In the genomic region with DNA sequence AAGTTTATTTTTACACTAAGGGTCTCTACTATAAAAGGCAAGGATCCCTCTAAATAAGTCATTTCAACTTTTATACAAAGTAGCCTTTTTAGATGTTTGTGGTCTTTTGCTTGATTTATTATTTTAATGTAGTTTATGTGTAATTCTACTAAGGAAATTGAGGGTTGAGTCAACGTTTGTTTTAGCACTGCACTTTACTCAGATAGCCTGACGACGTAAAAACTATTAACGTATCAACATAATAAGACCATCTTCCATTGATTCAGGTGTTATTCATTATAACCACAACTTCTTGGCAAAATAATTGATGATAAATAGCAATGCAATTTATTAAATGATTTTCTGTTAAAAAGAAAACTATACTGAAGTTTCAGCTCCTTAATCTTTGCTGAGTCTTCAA, we compare ENCODE assay signal across 38 cellular contexts.
"Had no signal": no experiment of that assay in that cellular context is flagged by ENCODE, and none has a peak within 500 bp of the region (broad histone marks: within the 10 kb centered on the region; RNA-seq: fewer than 3 reads in every experiment).

No MANE protein-coding gene starts in this region.

- ATAC-seq: activated CD8-positive, alpha-beta T cell treated with anti-CD3 and anti-CD28 coated beads for 36 hours; activated naive CD8-positive, alpha-beta T cell treated with anti-CD3 and anti-CD28 coated beads, Interleukin-2, amount 50 U/mL, for 24 hours; activated T-cell treated with anti-CD3 and anti-CD28 coated beads, Interleukin-2, amount 50 U/mL, for 4 hours; activated T-cell treated with anti-CD3 and anti-CD28 coated beads, Interleukin-2, amount 50 U/mL, for 72 hours; activated T-helper 17 cell treated with anti-CD3 and anti-CD28 coated beads, Interleukin-2, amount 50 U/mL, for 72 hours; body of pancreas had no signal

- H3K4me1 Mint-ChIP-seq: activated B cell treated with CpG ODN at 0.5 μM for 24 hours; activated CD4-positive, alpha-beta T cell treated with anti-CD3 and anti-CD28 coated beads, Interleukin-2, amount 10 ng/mL, durations not matched to agents 24 days and 14 days; activated naive CD4-positive, alpha-beta T cell treated with anti-CD3 and anti-CD28 coated beads, Interleukin-2, amount 10 ng/mL, durations not matched to agents 7 days and 5 days; activated naive CD4-positive, alpha-beta T cell treated with anti-CD3 and anti-CD28 coated beads, Interleukin-2, amount 50 U/mL, for 24 hours; activated naive CD8-positive, alpha-beta T cell treated with anti-CD3 and anti-CD28 coated beads, Interleukin-2, amount 10 ng/mL, durations not matched to agents 7 days and 5 days; activated naive CD8-positive, alpha-beta T cell treated with anti-CD3 and anti-CD28 coated beads, Interleukin-2, amount 50 U/mL, for 24 hours; activated T-helper 17 cell treated with anti-CD3 and anti-CD28 coated beads, Interleukin-2, amount 50 U/mL, for 72 hours; central memory CD8-positive, alpha-beta T cell had no signal

- H3K9me3 ChIP-seq: ascending aorta, body of pancreas, breast epithelium had no signal

- DNase-seq: activated B cell treated with CpG ODN at 0.5 μM for 24 hours; activated CD4-positive, alpha-beta memory T cell treated with anti-CD3 and anti-CD28 coated beads for 36 hours; activated CD4-positive, alpha-beta T cell treated with anti-CD3 and anti-CD28 coated beads for 4 hours; activated CD4-positive, alpha-beta T cell treated with anti-CD3 and anti-CD28 coated beads, Interleukin-2, amount 10 ng/mL, durations not matched to agents 24 days and 14 days; activated CD4-positive, alpha-beta T cell treated with anti-CD3 and anti-CD28 coated beads, Interleukin-2, amount 50 U/mL, for 1 hour; activated CD4-positive, alpha-beta T cell treated with anti-CD3 and anti-CD28 coated beads, Interleukin-2, amount 50 U/mL, for 4 hours; activated CD4-positive, CD25-positive, alpha-beta regulatory T cell treated with anti-CD3 and anti-CD28 coated beads, Interleukin-2, amount 50 U/mL, for 72 hours; activated CD8-positive, alpha-beta memory T cell treated with anti-CD3 and anti-CD28 coated beads, Interleukin-2, amount 50 U/mL, for 4 hours; activated CD8-positive, alpha-beta T cell treated with anti-CD3 and anti-CD28 coated beads for 36 hours; activated gamma-delta T cell; activated naive CD4-positive, alpha-beta T cell treated with anti-CD3 and anti-CD28 coated beads, Interleukin-2, amount 10 ng/mL, durations not matched to agents 7 days and 5 days; activated naive CD4-positive, alpha-beta T cell treated with Interleukin-2 at 50 U/mL for 16 hours; activated naive CD8-positive, alpha-beta T cell treated with anti-CD3 and anti-CD28 coated beads, Interleukin-2, amount 10 ng/mL, durations not matched to agents 7 days and 5 days; activated naive CD8-positive, alpha-beta T cell treated with anti-CD3 and anti-CD28 coated beads, Interleukin-2, amount 50 U/mL, for 24 hours; activated T-cell treated with anti-CD3 and anti-CD28 coated beads for 4 hours; activated T-cell treated with anti-CD3 and anti-CD28 coated beads, Interleukin-2, amount 50 U/mL, for 1 hour; activated T-cell treated with anti-CD3 and anti-CD28 coated beads, Interleukin-2, amount 50 U/mL, for 4 hours; activated T-cell treated with anti-CD3 and anti-CD28 coated beads, Interleukin-2, amount 50 U/mL, for 72 hours; amygdala; anterior cingulate cortex; body of pancreas; brain microvascular endothelial cell; cerebellar nuclear complex; T-helper 1 cell; T-helper 2 cell; T-helper 9 cell had no signal

- H3K27ac Mint-ChIP-seq: activated B cell treated with CpG ODN at 0.5 μM for 24 hours; activated CD4-positive, alpha-beta memory T cell treated with anti-CD3 and anti-CD28 coated beads for 36 hours; activated CD4-positive, alpha-beta T cell treated with anti-CD3 and anti-CD28 coated beads, Interleukin-2, amount 10 ng/mL, durations not matched to agents 24 days and 14 days; activated CD8-positive, alpha-beta T cell treated with anti-CD3 and anti-CD28 coated beads for 36 hours; activated naive CD4-positive, alpha-beta T cell treated with anti-CD3 and anti-CD28 coated beads, Interleukin-2, amount 10 ng/mL, durations not matched to agents 7 days and 5 days; activated naive CD4-positive, alpha-beta T cell treated with anti-CD3 and anti-CD28 coated beads, Interleukin-2, amount 50 U/mL, for 24 hours; activated naive CD8-positive, alpha-beta T cell; activated naive CD8-positive, alpha-beta T cell treated with anti-CD3 and anti-CD28 coated beads, Interleukin-2, amount 10 ng/mL, durations not matched to agents 7 days and 5 days; activated naive CD8-positive, alpha-beta T cell treated with anti-CD3 and anti-CD28 coated beads, Interleukin-2, amount 50 U/mL, for 24 hours; activated T-cell treated with anti-CD3 and anti-CD28 coated beads, Interleukin-2, amount 50 U/mL, for 72 hours; activated T-helper 1 cell treated with anti-CD3 and anti-CD28 coated beads, Interleukin-12 subunit alpha, Interleukin-12 subunit beta, Interleukin-2, Interleukin-4 antibody, amounts not matched to agents 30 ng/mL and 10 ng/mL and 1 ng/mL, durations not matched to agents 14 hours and 24 hours and 36 hours; activated T-helper 17 cell treated with anti-CD3 and anti-CD28 coated beads, Interleukin-2, amount 50 U/mL, for 72 hours; T-helper 1 cell treated with Interleukin-12 subunit alpha and Interleukin-12 subunit beta and Interleukin-4 antibody, amounts not matched to agents 30 μg/mL and 1 μg/mL, for 36 hours; T-helper 2 cell treated with Interferon-gamma antibody and Interleukin-4, amounts not matched to agents 5 μg/mL and 100 μg/mL, for 36 hours had no signal

- FAIRE-seq: TTC549 had no signal

- H3K4me3 ChIP-seq: ascending aorta, body of pancreas, breast epithelium, cardiac muscle cell had no signal

- H3K4me3 Mint-ChIP-seq: activated B cell treated with CpG ODN at 0.5 μM for 24 hours; activated CD4-positive, alpha-beta memory T cell treated with anti-CD3 and anti-CD28 coated beads for 36 hours; activated CD4-positive, alpha-beta T cell treated with anti-CD3 and anti-CD28 coated beads, Interleukin-2, amount 10 ng/mL, durations not matched to agents 24 days and 14 days; activated CD8-positive, alpha-beta T cell treated with anti-CD3 and anti-CD28 coated beads for 36 hours; activated naive CD4-positive, alpha-beta T cell treated with anti-CD3 and anti-CD28 coated beads, Interleukin-2, amount 10 ng/mL, durations not matched to agents 7 days and 5 days; activated naive CD4-positive, alpha-beta T cell treated with anti-CD3 and anti-CD28 coated beads, Interleukin-2, amount 50 U/mL, for 24 hours; activated naive CD8-positive, alpha-beta T cell; activated naive CD8-positive, alpha-beta T cell treated with anti-CD3 and anti-CD28 coated beads, Interleukin-2, amount 10 ng/mL, durations not matched to agents 7 days and 5 days; activated naive CD8-positive, alpha-beta T cell treated with anti-CD3 and anti-CD28 coated beads, Interleukin-2, amount 50 U/mL, for 24 hours; activated T-cell treated with anti-CD3 and anti-CD28 coated beads, Interleukin-2, amount 50 U/mL, for 4 hours; activated T-cell treated with anti-CD3 and anti-CD28 coated beads, Interleukin-2, amount 50 U/mL, for 72 hours; activated T-helper 1 cell treated with anti-CD3 and anti-CD28 coated beads, Interleukin-12 subunit alpha, Interleukin-12 subunit beta, Interleukin-2, Interleukin-4 antibody, amounts not matched to agents 30 ng/mL and 10 ng/mL and 1 ng/mL, durations not matched to agents 14 hours and 24 hours and 36 hours; activated T-helper 17 cell treated with anti-CD3 and anti-CD28 coated beads, Interleukin-2, amount 50 U/mL, for 72 hours; central memory CD8-positive, alpha-beta T cell; T-helper 1 cell treated with Interleukin-12 subunit alpha and Interleukin-12 subunit beta and Interleukin-4 antibody, amounts not matched to agents 30 μg/mL and 1 μg/mL, for 36 hours; T-helper 2 cell treated with Interferon-gamma antibody and Interleukin-4, amounts not matched to agents 5 μg/mL and 100 μg/mL, for 36 hours had no signal

- H3K36me3 Mint-ChIP-seq: activated CD4-positive, alpha-beta memory T cell treated with anti-CD3 and anti-CD28 coated beads for 36 hours; activated naive CD4-positive, alpha-beta T cell treated with anti-CD3 and anti-CD28 coated beads, Interleukin-2, amount 10 ng/mL, durations not matched to agents 7 days and 5 days; activated naive CD4-positive, alpha-beta T cell treated with anti-CD3 and anti-CD28 coated beads, Interleukin-2, amount 50 U/mL, for 24 hours; activated naive CD8-positive, alpha-beta T cell; activated naive CD8-positive, alpha-beta T cell treated with anti-CD3 and anti-CD28 coated beads, Interleukin-2, amount 10 ng/mL, durations not matched to agents 7 days and 5 days had no signal

- H3K4me1 ChIP-seq: ascending aorta, body of pancreas, breast epithelium had no signal

- H3K27me3 Mint-ChIP-seq: activated B cell treated with CpG ODN at 0.5 μM for 24 hours; activated CD4-positive, alpha-beta T cell treated with anti-CD3 and anti-CD28 coated beads, Interleukin-2, amount 10 ng/mL, durations not matched to agents 24 days and 14 days; activated CD8-positive, alpha-beta T cell treated with anti-CD3 and anti-CD28 coated beads for 36 hours; activated naive CD4-positive, alpha-beta T cell treated with anti-CD3 and anti-CD28 coated beads, Interleukin-2, amount 10 ng/mL, durations not matched to agents 7 days and 5 days; activated naive CD4-positive, alpha-beta T cell treated with anti-CD3 and anti-CD28 coated beads, Interleukin-2, amount 50 U/mL, for 24 hours; activated naive CD8-positive, alpha-beta T cell; activated T-helper 17 cell treated with anti-CD3 and anti-CD28 coated beads, Interleukin-2, amount 50 U/mL, for 72 hours; central memory CD8-positive, alpha-beta T cell had no signal

- H3K27ac ChIP-seq: ascending aorta, body of pancreas, brain microvascular endothelial cell, breast epithelium, cardiac muscle cell, VCaP had no signal

- H3K36me3 ChIP-seq: ascending aorta, brain microvascular endothelial cell, breast epithelium, cardiac muscle cell had no signal

- H3K27me3 ChIP-seq: ascending aorta, body of pancreas, brain microvascular endothelial cell, breast epithelium, cardiac muscle cell had no signal

- H3K9me3 Mint-ChIP-seq: activated B cell treated with CpG ODN at 0.5 μM for 24 hours; activated CD4-positive, alpha-beta memory T cell treated with anti-CD3 and anti-CD28 coated beads for 36 hours; activated CD4-positive, alpha-beta T cell treated with anti-CD3 and anti-CD28 coated beads, Interleukin-2, amount 10 ng/mL, durations not matched to agents 24 days and 14 days; activated naive CD4-positive, alpha-beta T cell treated with anti-CD3 and anti-CD28 coated beads, Interleukin-2, amount 10 ng/mL, durations not matched to agents 7 days and 5 days; activated naive CD4-positive, alpha-beta T cell treated with anti-CD3 and anti-CD28 coated beads, Interleukin-2, amount 50 U/mL, for 24 hours; activated naive CD8-positive, alpha-beta T cell treated with anti-CD3 and anti-CD28 coated beads, Interleukin-2, amount 10 ng/mL, durations not matched to agents 7 days and 5 days; activated naive CD8-positive, alpha-beta T cell treated with anti-CD3 and anti-CD28 coated beads, Interleukin-2, amount 50 U/mL, for 24 hours; activated T-cell treated with anti-CD3 and anti-CD28 coated beads, Interleukin-2, amount 50 U/mL, for 4 hours; activated T-cell treated with anti-CD3 and anti-CD28 coated beads, Interleukin-2, amount 50 U/mL, for 72 hours; activated T-helper 1 cell treated with anti-CD3 and anti-CD28 coated beads, Interleukin-12 subunit alpha, Interleukin-12 subunit beta, Interleukin-2, Interleukin-4 antibody, amounts not matched to agents 30 ng/mL and 10 ng/mL and 1 ng/mL, durations not matched to agents 14 hours and 24 hours and 36 hours; activated T-helper 17 cell treated with anti-CD3 and anti-CD28 coated beads, Interleukin-2, amount 50 U/mL, for 72 hours; T-helper 1 cell treated with Interleukin-12 subunit alpha and Interleukin-12 subunit beta and Interleukin-4 antibody, amounts not matched to agents 30 μg/mL and 1 μg/mL, for 36 hours; T-helper 2 cell treated with Interferon-gamma antibody and Interleukin-4, amounts not matched to agents 5 μg/mL and 100 μg/mL, for 36 hours had no signal
